ENCODE assay signal across 2 cellular contexts in the genomic region with DNA sequence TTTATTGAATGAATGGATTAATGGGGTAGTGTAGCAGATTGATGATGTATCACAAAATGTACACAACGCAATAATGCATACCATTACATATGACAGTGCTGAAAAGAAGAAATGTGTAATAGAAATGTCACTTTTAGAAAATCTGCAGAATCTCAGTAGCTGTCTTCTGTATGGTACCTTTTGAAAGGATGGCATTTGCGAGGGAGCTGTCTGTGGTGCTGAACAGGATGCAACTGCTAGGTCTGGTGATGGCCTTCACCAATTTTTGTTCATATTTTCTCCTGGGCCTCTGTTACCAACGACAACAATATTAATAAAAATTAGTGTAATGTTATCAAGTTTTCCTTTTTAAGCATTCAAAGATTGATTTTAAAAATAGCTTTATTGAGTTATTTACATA.
TF ChIP-seq lines count a peak whose summit lies in the region.

No MANE protein-coding gene starts in this region.

TF ChIP-seq in HCT116, 20 proteins besides CTCF, POLR2A, EP300 and RAD21 (continued from another document):
- TF ChIP-seq, protein P1, sequence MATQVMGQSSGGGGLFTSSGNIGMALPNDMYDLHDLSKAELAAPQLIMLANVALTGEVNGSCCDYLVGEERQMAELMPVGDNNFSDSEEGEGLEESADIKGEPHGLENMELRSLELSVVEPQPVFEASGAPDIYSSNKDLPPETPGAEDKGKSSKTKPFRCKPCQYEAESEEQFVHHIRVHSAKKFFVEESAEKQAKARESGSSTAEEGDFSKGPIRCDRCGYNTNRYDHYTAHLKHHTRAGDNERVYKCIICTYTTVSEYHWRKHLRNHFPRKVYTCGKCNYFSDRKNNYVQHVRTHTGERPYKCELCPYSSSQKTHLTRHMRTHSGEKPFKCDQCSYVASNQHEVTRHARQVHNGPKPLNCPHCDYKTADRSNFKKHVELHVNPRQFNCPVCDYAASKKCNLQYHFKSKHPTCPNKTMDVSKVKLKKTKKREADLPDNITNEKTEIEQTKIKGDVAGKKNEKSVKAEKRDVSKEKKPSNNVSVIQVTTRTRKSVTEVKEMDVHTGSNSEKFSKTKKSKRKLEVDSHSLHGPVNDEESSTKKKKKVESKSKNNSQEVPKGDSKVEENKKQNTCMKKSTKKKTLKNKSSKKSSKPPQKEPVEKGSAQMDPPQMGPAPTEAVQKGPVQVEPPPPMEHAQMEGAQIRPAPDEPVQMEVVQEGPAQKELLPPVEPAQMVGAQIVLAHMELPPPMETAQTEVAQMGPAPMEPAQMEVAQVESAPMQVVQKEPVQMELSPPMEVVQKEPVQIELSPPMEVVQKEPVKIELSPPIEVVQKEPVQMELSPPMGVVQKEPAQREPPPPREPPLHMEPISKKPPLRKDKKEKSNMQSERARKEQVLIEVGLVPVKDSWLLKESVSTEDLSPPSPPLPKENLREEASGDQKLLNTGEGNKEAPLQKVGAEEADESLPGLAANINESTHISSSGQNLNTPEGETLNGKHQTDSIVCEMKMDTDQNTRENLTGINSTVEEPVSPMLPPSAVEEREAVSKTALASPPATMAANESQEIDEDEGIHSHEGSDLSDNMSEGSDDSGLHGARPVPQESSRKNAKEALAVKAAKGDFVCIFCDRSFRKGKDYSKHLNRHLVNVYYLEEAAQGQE (IDR thresholded peaks at IDR 0.05; ENCODE audit: low read depth) = peak; percentile 88
- TF ChIP-seq YY1 (IDR thresholded peaks at IDR 0.05; ENCODE audit: extremely low read depth, insufficient replicate concordance, low read depth, low read length) = no peak
- no peak for TF ChIP-seq TCF7L2 (IDR thresholded peaks at IDR 0.05; ENCODE audit: borderline replicate concordance, extremely low read depth, insufficient read depth, insufficient read length)
- TF ChIP-seq ZFX (IDR thresholded peaks at IDR 0.05) = no peak
- no peak for TF ChIP-seq ELF1 (IDR thresholded peaks at IDR 0.05; ENCODE audit: borderline replicate concordance, low read depth)
- no peak for TF ChIP-seq CBX3 (IDR thresholded peaks at IDR 0.05; ENCODE audit: low read depth)

TF ChIP-seq in SK-N-SH, 30 proteins besides CTCF, POLR2A, EP300 and RAD21 (continued from another document):
- TF ChIP-seq, protein P1 (IDR thresholded peaks at IDR 0.05; ENCODE audit: low read depth, low read length) = peak; percentile 98
